ENCODE assay signal across 17 cellular contexts in genomic region chr22:37240240-37240940, GRCh38. TPM values are rescaled to one million over a fixed set of nuclear protein-coding genes. Genes with fewer than 3 reads are reported as not detected.
A peak's percentile ranks its signal among the peaks of the same experiment; 100 is the strongest.
DNase-seq lines count a peak whose midpoint lies in the region; ATAC-seq, FAIRE-seq and TF ChIP-seq lines count a peak whose summit lies in the region.
"Had no signal": no experiment of that assay in that cellular context is flagged by ENCODE, and none has a peak within 500 bp of the region (broad histone marks: within the 10 kb centered on the region; RNA-seq: fewer than 3 reads in every experiment).

No MANE protein-coding gene starts in this region.

- TF ChIP-seq CTCF in right lobe of liver (IDR thresholded peaks at IDR 0.05) (no peak), HepG2 (CRISPR knock-in tag; IDR thresholded peaks at IDR 0.05) (no peak), PC-3 (conservative IDR thresholded peaks at IDR 0.05; ENCODE audit: low read depth, low read length) (no peak)

- no peaks in the 10 kb centered on the region for H3K9me3 Mint-ChIP-seq in activated CD4-positive, alpha-beta memory T cell treated with anti-CD3 and anti-CD28 coated beads, Interleukin-2, amount 10 ng/mL, durations not matched to agents 7 days and 5 days

- peak overlapping the region; percentile 100 for H3K4me3 Mint-ChIP-seq in activated CD4-positive, alpha-beta memory T cell treated with anti-CD3 and anti-CD28 coated beads, Interleukin-2, amount 10 ng/mL, durations not matched to agents 7 days and 5 days

- no peaks in the 10 kb centered on the region for H3K27me3 ChIP-seq in right lobe of liver
- peaks cover 0 to 46% of the 10 kb centered on the region in 2 experiments; a peak in 3 of 5 replicates for H3K27me3 ChIP-seq in HepG2 (ENCODE audit: control insufficient read depth in 1 of 2, insufficient read depth in 2 of 2, low read length in 2 of 2)
- no peaks in the 10 kb centered on the region for H3K27me3 ChIP-seq in PC-3 (ENCODE audit: low read length)

- no TSS peak for BruUV-seq in HepG2 (replicated peaks; lab: Mats Ljungman, UMichigan)
- no TSS peak for BruUV-seq in PC-3 (replicated peaks; lab: Mats Ljungman, UMichigan)

- WGBS in right lobe of liver (ENCODE audit: insufficient coverage, low coverage, low lambda C conversion rate, missing lambda C conversion rate) = 70% methylated on average over 5 of the region's 11 CpGs
- 37% methylated on average over 8 of the region's 11 CpGs for WGBS in HepG2 (ENCODE audit: low lambda C conversion rate)

- DNase-seq in right lobe of liver (peak in 2 of 3 donors; percentile 10 to 36), HepG2 (ENCODE audit: low spot score) (no peak), germinal center (ENCODE audit: low spot score) (peak; percentile 5), HCEC 1CT (no peak), PC-3 (no peak), D341Med (ENCODE audit: low spot score) (no peak), AG08396 (ENCODE audit: low spot score) (no peak)
- DNase-seq in activated CD4-positive, alpha-beta memory T cell treated with anti-CD3 and anti-CD28 coated beads, Interleukin-2, amount 10 ng/mL, durations not matched to agents 7 days and 5 days = no peak
- DNase-seq: amygdala, dermis blood vessel endothelial cell, DMS79 treated with DMSO at 0.1 percent for 48 hours, mesendoderm, NCI-H2107, NCI-H774 had no signal

- H3K27ac ChIP-seq in right lobe of liver = no peak overlapping the region
- no peak overlapping the region for H3K27ac ChIP-seq in HepG2 (ENCODE audit: extremely low read length, insufficient read depth, low read length)
- H3K27ac ChIP-seq in PC-3 (ENCODE audit: low read length) = no peak overlapping the region
- H3K27ac ChIP-seq: psoas muscle, SK-N-MC had no signal

- H3K9me2 ChIP-seq in PC-3 (replicated peaks; ENCODE audit: low read length) = no peaks in the 10 kb centered on the region

- POLR2A ChIA-PET in HepG2 (lab: Yijun Ruan, JAX) (no interaction called here), PC-3 (lab: Charles Lee; ENCODE audit: unreplicated experiment) (no interaction called here)
- POLR2A ChIA-PET in activated CD4-positive, alpha-beta memory T cell treated with anti-CD3 and anti-CD28 coated beads, Interleukin-2, amount 10 ng/mL, durations not matched to agents 7 days and 5 days (lab: Charles Lee) = interaction anchor here (1.0 to 12.9 kb wide), 11 partner anchors 8 to 245 kb away, joined by 4 to 457 read pairs (median 41); partner anchors contain the start of genes CYTH4 and MFNG

- CTCF ChIA-PET in HepG2 (lab: Yijun Ruan, JAX; ENCODE audit: low intra/inter-chr PET ratio, low total read pairs) (no interaction called here), PC-3 (lab: Charles Lee) (no interaction called here)
- CTCF ChIA-PET in activated CD4-positive, alpha-beta memory T cell treated with anti-CD3 and anti-CD28 coated beads, Interleukin-2, amount 10 ng/mL, durations not matched to agents 7 days and 5 days (lab: Charles Lee) = interaction anchor here (0.7 to 9.9 kb wide), 4 partner anchors 10 to 41 kb away, joined by 3 to 136 read pairs (median 48); no protein-coding TSS in a partner anchor

- no peak for FAIRE-seq in HepG2 (lab: Jason Lieb, UNC)
- FAIRE-seq: H1 had no signal

- in situ Hi-C loops in HepG2 (cut with HindIII; ENCODE audit: extremely low pct_ligation_motif_present, low pct_unique_long_range_greater_than_20kb) = no loop called here

- H3K36me3 ChIP-seq in right lobe of liver (no peaks in the 10 kb centered on the region), HepG2 (replicated peaks in 1 of 2; ENCODE audit: control insufficient read depth in 1 of 2, insufficient read depth in 2 of 2, low read length in 2 of 2) (no peaks in the 10 kb centered on the region), PC-3 (ENCODE audit: low read depth, low read length) (peaks cover 5% of the 10 kb centered on the region; the same call in 1 of the 2 replicates)

- no peak for ATAC-seq in right lobe of liver
- ATAC-seq in HepG2 = no peak
- no peak for ATAC-seq in PC-3
- ATAC-seq: psoas muscle had no signal

- no peak overlapping the region for H3K4me3 ChIP-seq in right lobe of liver
- H3K4me3 ChIP-seq in HepG2 (replicated peaks in 1 of 3; ENCODE audit: insufficient read depth in 1 of 3, low read depth in 2 of 3, low read length in 3 of 3) = no peak overlapping the region
- no peak overlapping the region for H3K4me3 ChIP-seq in PC-3 (ENCODE audit: low read length)
- H3K4me3 ChIP-seq: psoas muscle, SK-N-MC had no signal

- no peaks in the 10 kb centered on the region for H3K27me3 Mint-ChIP-seq in activated CD4-positive, alpha-beta memory T cell treated with anti-CD3 and anti-CD28 coated beads, Interleukin-2, amount 10 ng/mL, durations not matched to agents 7 days and 5 days

- H3K9me3 ChIP-seq in right lobe of liver (no peaks in the 10 kb centered on the region), HepG2 (ENCODE audit: low read length) (no peaks in the 10 kb centered on the region), PC-3 (ENCODE audit: low read length) (no peaks in the 10 kb centered on the region)
- H3K9me3 ChIP-seq: psoas muscle had no signal

- H4K20me1 ChIP-seq in HepG2 (ENCODE audit: insufficient read depth, low read length) (peaks cover 2% of the 10 kb centered on the region; the same call in 1 of the 2 replicates), PC-3 (ENCODE audit: low read length) (no peaks in the 10 kb centered on the region)

- TF ChIP-seq EP300 in HepG2 (IDR thresholded peaks at IDR 0.05; ENCODE audit: low read depth in 2 of 2, low read length in 2 of 2) (no peak), HepG2 (CRISPR knock-in tag; IDR thresholded peaks at IDR 0.05; ENCODE audit: borderline replicate concordance) (no peak)

- H3K36me3 Mint-ChIP-seq in activated CD4-positive, alpha-beta memory T cell treated with anti-CD3 and anti-CD28 coated beads, Interleukin-2, amount 10 ng/mL, durations not matched to agents 7 days and 5 days (ENCODE audit: low read depth) = peaks cover 86% of the 10 kb centered on the region

- H3K4me1 ChIP-seq in right lobe of liver (no peaks in the 10 kb centered on the region), HepG2 (ENCODE audit: insufficient read depth, low read length) (0 out of 2 replicates have a peak, but pooled peaks cover 5% of the 10 kb centered on the region), PC-3 (ENCODE audit: insufficient read depth, low read length) (peaks cover 18% of the 10 kb centered on the region)
- H3K4me1 ChIP-seq: psoas muscle had no signal

- no peak overlapping the region for H3K9ac ChIP-seq in HepG2 (ENCODE audit: insufficient read depth, low read depth, low read length)
- H3K9ac ChIP-seq in PC-3 (ENCODE audit: low read length) = no peak overlapping the region

- no peak overlapping the region for H2AFZ ChIP-seq in HepG2 (ENCODE audit: low read length)
- H2AFZ ChIP-seq in PC-3 (ENCODE audit: low read length) = no peak overlapping the region

- H3K27ac Mint-ChIP-seq in activated CD4-positive, alpha-beta memory T cell treated with anti-CD3 and anti-CD28 coated beads, Interleukin-2, amount 10 ng/mL, durations not matched to agents 7 days and 5 days = peak overlapping the region; percentile 97

- TF ChIP-seq POLR2A in right lobe of liver (IDR thresholded peaks at IDR 0.05) (no peak), HepG2 (IDR thresholded peaks at IDR 0.05; ENCODE audit: insufficient read depth in 1 of 2, low read depth in 2 of 2, low read length in 2 of 2) (no peak)

- no peak overlapping the region for H3K4me2 ChIP-seq in HepG2 (ENCODE audit: low read depth, low read length)
- H3K4me2 ChIP-seq in PC-3 (ENCODE audit: low read length) = no peak overlapping the region

- H3K4me1 Mint-ChIP-seq in activated CD4-positive, alpha-beta memory T cell treated with anti-CD3 and anti-CD28 coated beads, Interleukin-2, amount 10 ng/mL, durations not matched to agents 7 days and 5 days = peaks cover 80% of the 10 kb centered on the region

- intact Hi-C loops in right lobe of liver (cut with DNase I) = no loop called here
- intact Hi-C loops in HepG2 (cut with micrococcal nuclease; ENCODE audit: unreplicated experiment) = no loop called here
- intact Hi-C loops in PC-3 (cut with micrococcal nuclease) = no loop called here

- H3F3A ChIP-seq in PC-3 (ENCODE audit: low read length, unreplicated experiment) = no peaks in the 10 kb centered on the region

- no peaks in the 10 kb centered on the region for H3K79me2 ChIP-seq in HepG2 (ENCODE audit: insufficient read depth, low read length)
- peaks cover 24% of the 10 kb centered on the region for H3K79me2 ChIP-seq in PC-3 (ENCODE audit: low read length)

- TF ChIP-seq RAD21 in HepG2 (CRISPR knock-in tag; IDR thresholded peaks at IDR 0.05) = no peak

RNA-seq across cellular contexts. Expression of gene RAC2, which starts 3.7 kb away (rescaled TPM):
- total RNA-seq in right lobe of liver (10 to 100 TPM in 1 of 6 experiments, 1 to 10 TPM in 5; 3.4 to 12.9 (median 6.5) TPM), HepG2 (2016; rRNA removed; fragmentation: Illumina TruSeq; extraction: Trizol) (not detected in 2 replicates), PC-3 (2014; rRNA removed) (50.5 and 54.5 TPM in 2 replicates)
- total RNA-seq in HepG2 (2016; cell fraction: cytosol; rRNA removed; fragmentation: Illumina TruSeq; extraction: Trizol; ENCODE audit: low read depth) = 0.18 TPM in 1 of 2 replicates, not detected in the other
- total RNA-seq in HepG2 (2016; cell fraction: insoluble cytoplasmic fraction; rRNA removed; fragmentation: Illumina TruSeq; extraction: Trizol) = not detected in 2 replicates
- total RNA-seq in HepG2 (2016; cell fraction: membrane; rRNA removed; fragmentation: Illumina TruSeq; extraction: Trizol) = 0.28 TPM in 1 of 2 replicates, not detected in the other
- not detected in 2 replicates for total RNA-seq in HepG2 (2016; cell fraction: nucleus; rRNA removed; fragmentation: Illumina TruSeq; extraction: Trizol)
- 0.73 and 0.86 TPM in 2 replicates for polyA plus RNA-seq in HepG2 (2011; rRNA removed)
- 0.35 and 0.56 TPM in 2 replicates for polyA plus RNA-seq in HepG2 (2011; cell fraction: cytosol; rRNA removed)
- polyA plus RNA-seq in HepG2 (2011; cell fraction: nucleus; rRNA removed) = 0.61 and 0.68 TPM in 2 replicates
- polyA plus RNA-seq in HepG2 (2012) = 0.39 TPM in 1 of 2 replicates, not detected in the other
- polyA plus RNA-seq in HepG2 (2016; cell fraction: cytosol; fragmentation: Illumina TruSeq; extraction: Trizol; ENCODE audit: low read depth) = 0.14 and 0.26 TPM in 2 replicates
- polyA plus RNA-seq in HepG2 (2016; cell fraction: insoluble cytoplasmic fraction; fragmentation: Illumina TruSeq; extraction: Trizol; ENCODE audit: low read depth) = 0.21 TPM in 1 of 2 replicates, not detected in the other
- polyA plus RNA-seq in HepG2 (2016; cell fraction: membrane; fragmentation: Illumina TruSeq; extraction: Trizol; ENCODE audit: low read depth) = 0.16 and 0.20 TPM in 2 replicates
- 0.45 TPM in 1 of 2 replicates, not detected in the other for polyA plus RNA-seq in HepG2 (2016; cell fraction: nucleus; fragmentation: Illumina TruSeq; extraction: Trizol; ENCODE audit: insufficient read depth, low read depth)
- polyA minus RNA-seq in HepG2 (2011; rRNA and poly(A)+ RNA removed; ENCODE audit: low replicate concordance) = 0.64 and 2.0 TPM in 2 replicates
- polyA minus RNA-seq in HepG2 (2011; cell fraction: cytosol; rRNA and poly(A)+ RNA removed) = not detected in 2 replicates
- 0.37 TPM in 1 of 2 replicates, not detected in the other for polyA minus RNA-seq in HepG2 (2011; cell fraction: nucleus; rRNA and poly(A)+ RNA removed)
- 1,000 to 10,000 TPM in 1 of 2 experiments, 100 to 1,000 TPM in 1; 984 to 1,005 TPM for total RNA-seq in activated CD4-positive, alpha-beta memory T cell treated with anti-CD3 and anti-CD28 coated beads, Interleukin-2, amount 10 ng/mL, durations not matched to agents 7 days and 5 days

RNA-seq across cellular contexts. Expression of gene SSTR3, which starts 28.1 kb away (rescaled TPM):
- total RNA-seq in right lobe of liver (not detected), HepG2 (2016; rRNA removed; fragmentation: Illumina TruSeq; extraction: Trizol) (0.39 and 0.64 TPM in 2 replicates), PC-3 (2014; rRNA removed) (0.55 TPM in 1 of 2 replicates, not detected in the other)
- 0.09 and 0.10 TPM in 2 replicates for total RNA-seq in HepG2 (2016; cell fraction: cytosol; rRNA removed; fragmentation: Illumina TruSeq; extraction: Trizol; ENCODE audit: low read depth)
- 0.39 and 0.49 TPM in 2 replicates for total RNA-seq in HepG2 (2016; cell fraction: insoluble cytoplasmic fraction; rRNA removed; fragmentation: Illumina TruSeq; extraction: Trizol)
- 0.25 and 0.38 TPM in 2 replicates for total RNA-seq in HepG2 (2016; cell fraction: membrane; rRNA removed; fragmentation: Illumina TruSeq; extraction: Trizol)
- 0.60 and 0.65 TPM in 2 replicates for total RNA-seq in HepG2 (2016; cell fraction: nucleus; rRNA removed; fragmentation: Illumina TruSeq; extraction: Trizol)
- 0.08 and 0.09 TPM in 2 replicates for polyA plus RNA-seq in HepG2 (2011; rRNA removed)
- 0.07 and 0.09 TPM in 2 replicates for polyA plus RNA-seq in HepG2 (2011; cell fraction: cytosol; rRNA removed)
- polyA plus RNA-seq in HepG2 (2011; cell fraction: nucleus; rRNA removed) = 0.21 and 0.35 TPM in 2 replicates
- polyA plus RNA-seq in HepG2 (2012) = 0.04 and 0.05 TPM in 2 replicates
- 0.06 and 0.11 TPM in 2 replicates for polyA plus RNA-seq in HepG2 (2016; cell fraction: cytosol; fragmentation: Illumina TruSeq; extraction: Trizol; ENCODE audit: low read depth)
- 0.24 and 0.28 TPM in 2 replicates for polyA plus RNA-seq in HepG2 (2016; cell fraction: insoluble cytoplasmic fraction; fragmentation: Illumina TruSeq; extraction: Trizol; ENCODE audit: low read depth)
- 0.11 and 0.14 TPM in 2 replicates for polyA plus RNA-seq in HepG2 (2016; cell fraction: membrane; fragmentation: Illumina TruSeq; extraction: Trizol; ENCODE audit: low read depth)
- 0.53 and 0.95 TPM in 2 replicates for polyA plus RNA-seq in HepG2 (2016; cell fraction: nucleus; fragmentation: Illumina TruSeq; extraction: Trizol; ENCODE audit: insufficient read depth, low read depth)
- polyA minus RNA-seq in HepG2 (2011; rRNA and poly(A)+ RNA removed; ENCODE audit: low replicate concordance) = 0.07 and 0.30 TPM in 2 replicates
- polyA minus RNA-seq in HepG2 (2011; cell fraction: cytosol; rRNA and poly(A)+ RNA removed) = not detected in 2 replicates
- 0.13 TPM in 1 of 2 replicates, not detected in the other for polyA minus RNA-seq in HepG2 (2011; cell fraction: nucleus; rRNA and poly(A)+ RNA removed)
- 1 to 10 TPM; 3.4 to 3.9 TPM for total RNA-seq in activated CD4-positive, alpha-beta memory T cell treated with anti-CD3 and anti-CD28 coated beads, Interleukin-2, amount 10 ng/mL, durations not matched to agents 7 days and 5 days
- total RNA-seq: dermis blood vessel endothelial cell, psoas muscle had no signal

RNA-seq across cellular contexts. Expression of gene CYTH4, which starts 41.9 kb away (rescaled TPM):
- total RNA-seq in right lobe of liver = 10 to 100 TPM in 1 of 6 experiments, 1 to 10 TPM in 5; 2.9 to 12.8 (median 4.0) TPM
- total RNA-seq in HepG2 (2016; rRNA removed; fragmentation: Illumina TruSeq; extraction: Trizol) = not detected in 2 replicates
- not detected in 2 replicates for total RNA-seq in HepG2 (2016; cell fraction: cytosol; rRNA removed; fragmentation: Illumina TruSeq; extraction: Trizol; ENCODE audit: low read depth)
- not detected in 2 replicates for total RNA-seq in HepG2 (2016; cell fraction: insoluble cytoplasmic fraction; rRNA removed; fragmentation: Illumina TruSeq; extraction: Trizol)
- total RNA-seq in HepG2 (2016; cell fraction: membrane; rRNA removed; fragmentation: Illumina TruSeq; extraction: Trizol) = not detected in 2 replicates
- total RNA-seq in HepG2 (2016; cell fraction: nucleus; rRNA removed; fragmentation: Illumina TruSeq; extraction: Trizol) = not detected in 2 replicates
- not detected in 2 replicates for polyA plus RNA-seq in HepG2 (2011; rRNA removed)
- 0.01 and 0.03 TPM in 2 replicates for polyA plus RNA-seq in HepG2 (2011; cell fraction: cytosol; rRNA removed)
- polyA plus RNA-seq in HepG2 (2011; cell fraction: nucleus; rRNA removed) = 0.05 and 0.11 TPM in 2 replicates
- polyA plus RNA-seq in HepG2 (2012) = not detected in 2 replicates
- polyA plus RNA-seq in HepG2 (2016; cell fraction: cytosol; fragmentation: Illumina TruSeq; extraction: Trizol; ENCODE audit: low read depth) = not detected in 2 replicates
- polyA plus RNA-seq in HepG2 (2016; cell fraction: insoluble cytoplasmic fraction; fragmentation: Illumina TruSeq; extraction: Trizol; ENCODE audit: low read depth) = not detected in 2 replicates
- polyA plus RNA-seq in HepG2 (2016; cell fraction: membrane; fragmentation: Illumina TruSeq; extraction: Trizol; ENCODE audit: low read depth) = not detected in 2 replicates
- polyA plus RNA-seq in HepG2 (2016; cell fraction: nucleus; fragmentation: Illumina TruSeq; extraction: Trizol; ENCODE audit: insufficient read depth, low read depth) = not detected in 2 replicates
- polyA minus RNA-seq in HepG2 (2011; rRNA and poly(A)+ RNA removed; ENCODE audit: low replicate concordance) = not detected in 2 replicates
- not detected in 2 replicates for polyA minus RNA-seq in HepG2 (2011; cell fraction: cytosol; rRNA and poly(A)+ RNA removed)
- polyA minus RNA-seq in HepG2 (2011; cell fraction: nucleus; rRNA and poly(A)+ RNA removed) = not detected in 2 replicates
- total RNA-seq in activated CD4-positive, alpha-beta memory T cell treated with anti-CD3 and anti-CD28 coated beads, Interleukin-2, amount 10 ng/mL, durations not matched to agents 7 days and 5 days = 100 to 1,000 TPM; 114 to 126 TPM
- total RNA-seq in PC-3 (2014; rRNA removed) = 1.9 and 4.6 TPM in 2 replicates
- total RNA-seq: H1 had no signal

RNA-seq across cellular contexts. Expression of gene C1QTNF6, which starts 52.3 kb away (rescaled TPM):
- total RNA-seq in right lobe of liver (10 to 100 TPM in 2 of 6 experiments, 1 to 10 TPM in 4; 3.3 to 12.6 (median 6.3) TPM), HepG2 (2016; rRNA removed; fragmentation: Illumina TruSeq; extraction: Trizol) (1.5 and 2.7 TPM in 2 replicates), PC-3 (2014; rRNA removed) (3.8 and 5.5 TPM in 2 replicates)
- 0.40 and 0.97 TPM in 2 replicates for total RNA-seq in HepG2 (2016; cell fraction: cytosol; rRNA removed; fragmentation: Illumina TruSeq; extraction: Trizol; ENCODE audit: low read depth)
- 1.1 and 2.5 TPM in 2 replicates for total RNA-seq in HepG2 (2016; cell fraction: insoluble cytoplasmic fraction; rRNA removed; fragmentation: Illumina TruSeq; extraction: Trizol)
- 1.7 and 1.8 TPM in 2 replicates for total RNA-seq in HepG2 (2016; cell fraction: membrane; rRNA removed; fragmentation: Illumina TruSeq; extraction: Trizol)
- 4.5 and 5.3 TPM in 2 replicates for total RNA-seq in HepG2 (2016; cell fraction: nucleus; rRNA removed; fragmentation: Illumina TruSeq; extraction: Trizol)
- 6.9 and 10.7 TPM in 2 replicates for polyA plus RNA-seq in HepG2 (2011; rRNA removed)
- 3.0 and 4.1 TPM in 2 replicates for polyA plus RNA-seq in HepG2 (2011; cell fraction: cytosol; rRNA removed)
- 39.8 and 43.2 TPM in 2 replicates for polyA plus RNA-seq in HepG2 (2011; cell fraction: nucleus; rRNA removed)
- 4.1 and 5.1 TPM in 2 replicates for polyA plus RNA-seq in HepG2 (2012)
- 0.60 and 1.2 TPM in 2 replicates for polyA plus RNA-seq in HepG2 (2016; cell fraction: cytosol; fragmentation: Illumina TruSeq; extraction: Trizol; ENCODE audit: low read depth)
- polyA plus RNA-seq in HepG2 (2016; cell fraction: insoluble cytoplasmic fraction; fragmentation: Illumina TruSeq; extraction: Trizol; ENCODE audit: low read depth) = 1.7 and 1.9 TPM in 2 replicates
- polyA plus RNA-seq in HepG2 (2016; cell fraction: membrane; fragmentation: Illumina TruSeq; extraction: Trizol; ENCODE audit: low read depth) = 1.6 and 1.8 TPM in 2 replicates
- 8.4 and 10.3 TPM in 2 replicates for polyA plus RNA-seq in HepG2 (2016; cell fraction: nucleus; fragmentation: Illumina TruSeq; extraction: Trizol; ENCODE audit: insufficient read depth, low read depth)
- 8.3 and 36.4 TPM in 2 replicates for polyA minus RNA-seq in HepG2 (2011; rRNA and poly(A)+ RNA removed; ENCODE audit: low replicate concordance)
- polyA minus RNA-seq in HepG2 (2011; cell fraction: cytosol; rRNA and poly(A)+ RNA removed) = 2.5 and 4.0 TPM in 2 replicates
- polyA minus RNA-seq in HepG2 (2011; cell fraction: nucleus; rRNA and poly(A)+ RNA removed) = 18.0 and 21.3 TPM in 2 replicates
- total RNA-seq in activated CD4-positive, alpha-beta memory T cell treated with anti-CD3 and anti-CD28 coated beads, Interleukin-2, amount 10 ng/mL, durations not matched to agents 7 days and 5 days = 10 to 100 TPM; 10.2 to 10.3 TPM

Comparison
In these comparisons a context has a peak if more than half of its experiments do, and no peak if none do; other contexts are left out.
1. DNase-seq: peak in right lobe of liver (2 of 3) and germinal center (single experiment); none in HepG2 (single experiment), activated CD4-positive, alpha-beta memory T cell treated with anti-CD3 and anti-CD28 coated beads, Interleukin-2, amount 10 ng/mL, durations not matched to agents 7 days and 5 days (single experiment), HCEC 1CT (single experiment), PC-3 (single experiment), D341Med (single experiment) and AG08396 (single experiment).
2. RNA of gene RAC2, which starts 3.7 kb away (total RNA-seq): 984 to 1,005 TPM in activated CD4-positive, alpha-beta memory T cell treated with anti-CD3 and anti-CD28 coated beads, Interleukin-2, amount 10 ng/mL, durations not matched to agents 7 days and 5 days; 50.5 to 54.5 TPM in PC-3, 3.4 to 12.9 TPM in right lobe of liver and 0.18 to 0.28 TPM in HepG2; every median in the first group is over 10 times any median in the second.
3. RNA of gene CYTH4, which starts 41.9 kb away (total RNA-seq): 114 to 126 TPM in activated CD4-positive, alpha-beta memory T cell treated with anti-CD3 and anti-CD28 coated beads, Interleukin-2, amount 10 ng/mL, durations not matched to agents 7 days and 5 days; 2.9 to 12.8 TPM in right lobe of liver, 1.9 to 4.6 TPM in PC-3 and not detected in HepG2; every median in the first group is over 4 times any median in the second.